ENCODE assay signal across 8 cellular contexts in the genomic region with DNA sequence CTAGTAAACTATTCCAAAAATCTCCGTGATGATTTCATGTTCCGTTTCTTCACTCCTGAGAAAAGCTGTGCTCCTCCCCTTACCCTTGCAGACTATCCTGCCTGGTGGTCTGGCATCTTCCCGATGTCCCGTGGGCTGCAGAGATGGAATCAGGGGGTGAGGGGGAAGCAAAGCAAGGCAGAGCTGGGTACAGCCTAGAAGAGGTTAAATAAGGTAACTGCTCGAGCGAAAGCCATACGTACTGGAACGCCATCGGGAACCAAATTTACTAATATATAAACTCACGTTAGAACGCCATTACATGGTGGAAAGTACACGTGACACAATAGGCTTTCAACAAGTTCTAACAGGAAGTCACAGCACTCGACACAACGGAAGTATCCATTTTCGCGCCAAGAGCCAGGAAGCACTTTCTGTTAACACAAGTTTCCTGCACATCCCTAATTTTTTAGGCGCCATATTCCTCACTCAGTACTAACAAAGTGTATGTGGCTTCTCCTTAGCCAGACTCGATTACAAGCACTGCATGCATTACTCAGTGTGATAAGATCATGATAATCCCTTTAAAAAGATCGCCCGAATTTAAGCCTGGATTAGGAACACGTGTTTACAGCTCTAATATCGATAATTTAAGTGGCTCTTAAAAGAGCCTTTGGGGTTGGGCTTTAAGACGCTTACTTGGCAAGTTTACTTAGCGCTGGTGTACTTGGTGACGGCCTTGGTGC.
DNase-seq lines count a peak whose midpoint lies in the region; ATAC-seq and TF ChIP-seq lines count a peak whose summit lies in the region.

No MANE protein-coding gene starts in this region.

- no peak for TF ChIP-seq CTCF in dorsolateral prefrontal cortex (IDR thresholded peaks at IDR 0.05 in 54 of 56, conservative IDR thresholded peaks at IDR 0.05 in 2 of 56; ENCODE audit: low read depth in 1 of 56, partially characterized antibody in 56 of 56)
- no peak for TF ChIP-seq CTCF in right lobe of liver (IDR thresholded peaks at IDR 0.05)

- WGBS in right lobe of liver (ENCODE audit: insufficient coverage, low coverage, low lambda C conversion rate, missing lambda C conversion rate) = 1% methylated on average over 23 of the region's 25 CpGs

- H3K4me3 ChIP-seq in dorsolateral prefrontal cortex = peak overlapping the region; percentile 47 to 90 (median 69)
- H3K4me3 ChIP-seq in right lobe of liver = peak overlapping the region; percentile 58 to 63 (median 59)

- H3K27me3 ChIP-seq in dorsolateral prefrontal cortex (peaks cover 0 to 23% (median 0%) of the 10 kb centered on the region in 45 donors), right lobe of liver (no peaks in the 10 kb centered on the region)

- peak; percentile 20 for TF ChIP-seq POLR2A in right lobe of liver (IDR thresholded peaks at IDR 0.05)

- peaks cover 0 to 16% (median 0%) of the 10 kb centered on the region in 4 donors for H3K4me1 ChIP-seq in right lobe of liver

- ATAC-seq in HG02938 (IDR thresholded peaks at IDR 0.05; ENCODE audit: unreplicated experiment) = peak; percentile 28
- peak; percentile 56 to 62 for ATAC-seq in activated CD4-positive, CD25-positive, alpha-beta regulatory T cell treated with anti-CD3 and anti-CD28 coated beads, Interleukin-2, amount 50 U/mL, for 24 hours
- peak; percentile 60 to 66 (median 62) for ATAC-seq in right lobe of liver

- H3K27ac ChIP-seq in dorsolateral prefrontal cortex = peak overlapping the region in 58 of 59 donors; percentile 29 to 91 (median 82)
- H3K27ac ChIP-seq in right lobe of liver = peak overlapping the region; percentile 66 to 87 (median 80)

- no peaks in the 10 kb centered on the region for H3K9me3 ChIP-seq in right lobe of liver

- H3K36me3 ChIP-seq in right lobe of liver = no peaks in the 10 kb centered on the region

- DNase-seq in ELF-1 (ENCODE audit: low read depth, low spot score) (peak; percentile 79), NCI-H460 (ENCODE audit: extremely low read depth, low read depth) (peak; percentile 74), dorsolateral prefrontal cortex (peak in 4 of 10 donors; percentile 48 to 81 (median 62)), right lobe of liver (peak; percentile 55 to 74 (median 68)), cortex of kidney (lab: John Stamatoyannopoulos, UW) (no peak)
- peak; percentile 52 for DNase-seq in stimulated activated CD8-positive, alpha-beta memory T cell treated with anti-CD3 and anti-CD28 coated beads, Interleukin-12 subunit alpha, Interleukin-12 subunit beta, amount 100 ng/mL, for 1 hour (ENCODE audit: low read depth)

- intact Hi-C loops in dorsolateral prefrontal cortex (cut with DNase I) (loop anchor here in 1 of 2 donors (2.0 kb wide), 1 partner anchor 13 kb away; a partner anchor contains a TSS), right lobe of liver (cut with DNase I) (no loop called here)
